ENCODE assay signal across 8 cellular contexts in the genomic region with DNA sequence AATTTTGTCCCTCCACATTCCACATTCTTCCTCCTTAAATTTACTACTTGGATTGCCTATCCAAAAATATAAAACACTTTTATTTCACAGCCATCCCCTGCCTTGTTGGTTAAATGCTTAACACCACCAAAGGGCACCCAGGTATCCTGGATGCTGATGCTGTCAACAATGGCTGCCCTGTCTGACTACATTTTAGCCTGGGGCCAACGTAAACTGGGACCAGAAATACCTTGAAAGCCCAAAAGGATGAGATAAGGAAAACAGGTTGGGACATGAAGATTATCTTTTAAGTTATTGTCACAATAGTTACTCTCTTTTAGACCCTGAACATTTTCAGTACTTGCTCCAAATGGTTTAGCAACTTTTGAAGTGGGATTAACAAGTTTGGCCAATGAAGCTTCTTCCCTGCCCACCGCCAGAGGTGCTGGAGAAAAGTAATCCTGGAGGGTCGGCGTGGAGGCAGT. TPM values are rescaled to one million over a fixed set of nuclear protein-coding genes. Genes with fewer than 3 reads are reported as not detected.
A peak's percentile ranks its signal among the peaks of the same experiment; 100 is the strongest.
DNase-seq lines count a peak whose midpoint lies in the region; ATAC-seq and TF ChIP-seq lines count a peak whose summit lies in the region.

No MANE protein-coding gene starts in this region.

- ATAC-seq in HG02884 (IDR thresholded peaks at IDR 0.05; ENCODE audit: unreplicated experiment): no peak
- no peak for ATAC-seq in HG02870 (IDR thresholded peaks at IDR 0.05; ENCODE audit: unreplicated experiment)
- no peak for ATAC-seq in GM19324 (IDR thresholded peaks at IDR 0.05; ENCODE audit: low FRiP score, unreplicated experiment)

- no peaks in the 10 kb centered on the region for H3K4me1 ChIP-seq in effector memory CD4-positive, alpha-beta T cell (ENCODE audit: control insufficient read depth, insufficient read depth, low read length, poor library complexity, severe bottlenecking)

- no peaks in the 10 kb centered on the region for H3K9me3 Mint-ChIP-seq in neural crest cell

- H3K4me3 Mint-ChIP-seq in neural crest cell: peak overlapping the region; percentile 92

- TF ChIP-seq CTCF in neural crest cell (conservative IDR thresholded peaks at IDR 0.05): peak; percentile 25

- no peaks in the 10 kb centered on the region for H3K36me3 Mint-ChIP-seq in neural crest cell (ENCODE audit: low read depth)

- no peaks in the 10 kb centered on the region for H3K27me3 ChIP-seq in effector memory CD4-positive, alpha-beta T cell (replicated peaks; ENCODE audit: control insufficient read depth, insufficient read depth, low read length, poor library complexity, severe bottlenecking)

- H3K4me1 Mint-ChIP-seq in neural crest cell: peaks cover 9% of the 10 kb centered on the region

- H3K9me3 ChIP-seq in effector memory CD4-positive, alpha-beta T cell (ENCODE audit: control insufficient read depth, low read length): no peaks in the 10 kb centered on the region

- no peaks in the 10 kb centered on the region for H3K36me3 ChIP-seq in effector memory CD4-positive, alpha-beta T cell (ENCODE audit: control insufficient read depth, insufficient read depth, low read length)

- peak overlapping the region; percentile 81 for H3K4me3 ChIP-seq in effector memory CD4-positive, alpha-beta T cell (ENCODE audit: insufficient read depth, low read depth, low read length, poor library complexity, severe bottlenecking)

- H3K27ac Mint-ChIP-seq in neural crest cell (ENCODE audit: unreplicated experiment): peak overlapping the region; percentile 97

- H3K27ac ChIP-seq in effector memory CD4-positive, alpha-beta T cell (ENCODE audit: insufficient read depth, low read length, poor library complexity, severe bottlenecking): peak overlapping the region; percentile 86

- H3K27me3 Mint-ChIP-seq in neural crest cell (ENCODE audit: low read depth): peaks cover 5% of the 10 kb centered on the region

- DNase-seq in ELR (ENCODE audit: low read depth) (peak; percentile 68), NCI-H69 (lab: John Stamatoyannopoulos, UW) (peak; percentile 30), neural crest cell (ENCODE audit: low read depth, low spot score) (no peak)
- no peak for DNase-seq in effector memory CD4-positive, alpha-beta T cell
- no peak for DNase-seq in activated CD4-positive, alpha-beta T cell treated with anti-CD3 and anti-CD28 coated beads for 4 hours

RNA-seq across cellular contexts. Expression of a gene that starts 0.8 kb away (rescaled TPM):
- total RNA-seq in neural crest cell: 35.1 and 37.4 TPM in 2 replicates

Comparison
In these comparisons a context has a peak if more than half of its experiments do, and no peak if none do; other contexts are left out.
1. DNase-seq: peak in ELR (single experiment) and NCI-H69 (single experiment); none in effector memory CD4-positive, alpha-beta T cell (0 of 3), neural crest cell (single experiment) and activated CD4-positive, alpha-beta T cell treated with anti-CD3 and anti-CD28 coated beads for 4 hours (0 of 2).